8 cellular contexts compared by ENCODE assay signal in the genomic region with DNA sequence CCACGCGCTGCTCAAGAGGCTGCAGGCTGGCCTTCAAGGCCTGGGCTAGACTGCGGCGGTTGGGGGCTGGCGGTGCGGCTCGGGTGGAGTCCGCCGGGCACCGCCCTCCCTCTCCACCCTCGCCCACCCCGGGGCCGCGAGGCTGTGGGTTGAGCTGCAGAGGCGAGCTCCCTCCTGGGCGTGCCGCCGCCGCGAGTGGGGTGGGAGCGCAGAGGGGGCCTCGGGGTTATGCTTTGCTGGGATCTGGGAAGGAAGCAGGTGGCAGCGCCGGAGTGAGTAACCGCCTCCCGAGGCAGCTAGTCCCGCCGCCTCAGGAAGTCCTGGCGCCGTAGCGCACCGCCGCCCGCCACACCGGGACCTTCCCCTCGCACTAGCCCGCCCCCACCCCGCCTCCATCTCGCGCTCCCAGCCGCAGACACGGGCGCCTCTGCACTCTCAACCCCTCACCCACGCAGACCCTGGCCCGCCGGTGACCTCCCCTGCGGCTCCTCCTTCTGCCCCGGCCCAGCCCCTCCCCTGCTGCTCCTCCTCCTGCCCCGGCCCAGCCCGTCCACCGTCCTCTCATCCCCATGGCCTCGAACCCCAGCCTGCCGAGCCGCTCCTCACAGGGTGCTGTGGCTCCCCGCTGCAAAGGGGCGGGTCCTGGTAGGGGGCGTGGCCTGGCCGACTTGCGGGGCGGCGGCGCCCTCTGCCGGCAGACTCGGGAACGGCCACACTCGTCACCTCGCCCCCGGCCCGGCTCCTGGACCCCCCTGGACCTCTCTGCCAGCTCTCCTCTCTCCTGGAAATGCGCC. TPM values are rescaled to one million over a fixed set of nuclear protein-coding genes. Genes with fewer than 3 reads are reported as not detected.
DNase-seq lines count a peak whose midpoint lies in the region; ATAC-seq and TF ChIP-seq lines count a peak whose summit lies in the region.

No MANE protein-coding gene starts in this region.

- H3K4me1 ChIP-seq in gastroesophageal sphincter (peaks cover 0 to 60% (median 39%) of the 10 kb centered on the region in 3 donors), neutrophil (ENCODE audit: control insufficient read depth in 1 of 2, insufficient read depth in 1 of 2, low read depth in 1 of 2, low read length in 1 of 2) (peaks cover 33 to 35% of the 10 kb centered on the region in 2 experiments)

- H3K27me3 ChIP-seq in gastroesophageal sphincter, result no peaks in the 10 kb centered on the region
- H3K27me3 ChIP-seq in neutrophil, result peaks cover 39% of the 10 kb centered on the region

- no peak for TF ChIP-seq EP300 in gastroesophageal sphincter (IDR thresholded peaks at IDR 0.05)

- H3K36me3 ChIP-seq in gastroesophageal sphincter (no peaks in the 10 kb centered on the region), neutrophil (no peaks in the 10 kb centered on the region)

- CTCF ChIA-PET in RWPE1 (lab: Yijun Ruan, JAX), result interaction anchor here (0.5 to 4.9 kb wide), 22 partner anchors 9 to 574 kb away, joined by 3 to 75 read pairs (median 4); partner anchors contain the start of genes ANKRD33, ATG101, NR4A1 and TAMALIN

- WGBS in gastroesophageal sphincter (ENCODE audit: low coverage in 1 of 2), 2 donors, result no CpG with 5 or more reads among the region's 70 CpGs

- H3K9me3 ChIP-seq in gastroesophageal sphincter, result no peaks in the 10 kb centered on the region
- H3K9me3 ChIP-seq in neutrophil, result no peaks in the 10 kb centered on the region

- peak; percentile 42 to 50 for DNase-seq in NCI-H2081 (lab: John Stamatoyannopoulos, UW)
- no peak for DNase-seq in NCI-H2081 treated with DMSO at 0.1 percent for 48 hours (lab: John Stamatoyannopoulos, UW)
- DNase-seq in Jurkat, Clone E6-1 (ENCODE audit: low read depth, low spot score), result peak; percentile 72
- peak; percentile 85 for DNase-seq in RWPE1 (ENCODE audit: low spot score)
- DNase-seq in activated gamma-delta T cell (lab: John Stamatoyannopoulos, UW), result peak; percentile 86
- peak; percentile 71 for DNase-seq in superior temporal gyrus (ENCODE audit: extremely low spot score)

- POLR2A ChIA-PET in RWPE1 (lab: Yijun Ruan, JAX; ENCODE audit: low non-redundant PET), result no interaction called here

- no peak overlapping the region for H3K27ac ChIP-seq in RWPE1
- H3K27ac ChIP-seq in gastroesophageal sphincter, result peak overlapping the region in 3 of 4 donors; percentile 41 to 93 (median 91)
- peak overlapping the region; percentile 36 for H3K27ac ChIP-seq in neutrophil

- no peak for TF ChIP-seq POLR2A in gastroesophageal sphincter (IDR thresholded peaks at IDR 0.05)

- TF ChIP-seq CTCF in RWPE1 (conservative IDR thresholded peaks at IDR 0.05; ENCODE audit: low read depth), result peak; percentile 96
- peak in 3 of 4 experiments; percentile 97 to 99 (median 98) for TF ChIP-seq CTCF in gastroesophageal sphincter (IDR thresholded peaks at IDR 0.05)
- peak; percentile 97 for TF ChIP-seq CTCF in neutrophil (IDR thresholded peaks at IDR 0.05)

- ATAC-seq in gastroesophageal sphincter, result peak; percentile 65

- peak overlapping the region; percentile 62 for H3K4me3 ChIP-seq in Jurkat, Clone E6-1 (ENCODE audit: low read length)
- H3K4me3 ChIP-seq in gastroesophageal sphincter, result peak overlapping the region; percentile 50 to 62
- peak overlapping the region; percentile 65 to 78 for H3K4me3 ChIP-seq in neutrophil (ENCODE audit: low read depth in 1 of 2, low read length in 1 of 2)

RNA-seq across cellular contexts. Expression of gene TAMALIN, which starts 16.6 kb away (rescaled TPM):
- 18.4 TPM for polyA plus RNA-seq in Jurkat, Clone E6-1 (2012; ENCODE audit: insufficient read depth, insufficient read length)
- total RNA-seq in gastroesophageal sphincter, result 10 to 100 TPM; 11.8 to 18.0 (median 16.1) TPM

RNA-seq across cellular contexts. Expression of gene NR4A1, which starts 27.9 kb away (rescaled TPM):
- 16.1 TPM for polyA plus RNA-seq in Jurkat, Clone E6-1 (2012; ENCODE audit: insufficient read depth, insufficient read length)
- total RNA-seq in gastroesophageal sphincter, result 10 to 100 TPM; 29.9 to 67.2 (median 35.2) TPM

RNA-seq across cellular contexts. Expression of gene ATG101, which starts 46.4 kb away (rescaled TPM):
- polyA plus RNA-seq in Jurkat, Clone E6-1 (2012; ENCODE audit: insufficient read depth, insufficient read length), result 46.5 TPM
- total RNA-seq in gastroesophageal sphincter, result 10 to 100 TPM; 36.7 to 60.2 (median 52.6) TPM

RNA-seq across cellular contexts. Expression of gene SMIM41, which starts 56.1 kb away (rescaled TPM):
- not detected for polyA plus RNA-seq in Jurkat, Clone E6-1 (2012; ENCODE audit: insufficient read depth, insufficient read length)
- 10 to 100 TPM in 1 of 4 donors, 1 to 10 TPM in 3; 4.0 to 12.8 (median 4.6) TPM for total RNA-seq in gastroesophageal sphincter
